In the genomic region with DNA sequence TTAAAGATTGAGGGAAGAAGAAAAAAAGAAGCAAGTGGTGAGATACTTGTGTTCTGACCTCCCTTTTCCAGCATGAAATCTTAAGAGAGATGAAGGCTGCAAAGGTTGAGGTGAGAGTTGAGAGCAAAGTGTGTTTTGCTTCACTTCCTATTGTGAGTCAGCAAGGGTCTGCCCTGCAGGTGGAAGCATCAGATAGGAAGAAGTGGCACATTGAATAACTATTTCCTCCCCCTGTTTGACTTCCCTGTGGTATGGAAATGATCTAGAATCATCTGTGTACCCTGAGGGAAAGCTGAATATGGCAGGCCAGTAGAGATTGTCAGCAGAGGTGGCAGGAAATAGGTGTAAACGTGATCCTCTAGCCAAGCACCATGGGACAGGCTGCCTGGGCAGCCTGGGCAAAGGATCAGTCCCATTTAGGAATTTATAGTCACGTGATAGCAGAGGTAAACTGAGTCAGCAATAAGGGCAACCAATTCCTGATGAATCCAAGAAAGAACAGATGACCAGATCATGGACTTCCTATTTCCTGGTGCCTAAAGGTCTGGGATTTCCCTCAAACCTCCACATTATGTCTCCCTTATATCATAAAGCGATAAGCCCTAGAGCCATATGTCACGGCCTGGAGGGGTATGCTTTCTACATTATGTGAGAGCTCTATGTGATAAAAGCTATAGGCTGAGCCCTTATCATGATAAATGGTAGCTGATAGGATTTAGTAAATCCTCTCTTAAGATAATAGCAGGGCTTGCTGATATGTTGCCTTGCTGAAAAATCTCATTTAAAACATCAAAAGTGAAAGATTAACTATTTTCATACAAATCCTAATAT, we compare ENCODE assay signal across 20 cellular contexts.
DNase-seq lines count a peak whose midpoint lies in the region; ATAC-seq, FAIRE-seq and TF ChIP-seq lines count a peak whose summit lies in the region.
"Had no signal": no experiment of that assay in that cellular context is flagged by ENCODE, and none has a peak within 500 bp of the region (broad histone marks: within the 10 kb centered on the region; RNA-seq: fewer than 3 reads in every experiment).

No MANE protein-coding gene starts in this region.

- H3K4me1 ChIP-seq in naive thymus-derived CD4-positive, alpha-beta T cell (ENCODE audit: control insufficient read depth in 2 of 2, insufficient read depth in 2 of 2, low read length in 2 of 2) = no peaks in the 10 kb centered on the region
- H3K4me1 ChIP-seq: BLaER1 treated with 17β-estradiol and CSF1 and Interleukin-3, amounts not matched to agents 10 nM and 100 nM; Peyer's patch had no signal

- H3K27ac Mint-ChIP-seq in naive thymus-derived CD4-positive, alpha-beta T cell = no peak overlapping the region

- CTCF ChIA-PET in naive thymus-derived CD4-positive, alpha-beta T cell (lab: Charles Lee) = no interaction called here

- peaks cover 0 to 6% (median 0%) of the 10 kb centered on the region in 5 donors for H3K36me3 Mint-ChIP-seq in naive thymus-derived CD4-positive, alpha-beta T cell

- no peak for ATAC-seq in naive thymus-derived CD4-positive, alpha-beta T cell
- ATAC-seq in GM21737 (IDR thresholded peaks at IDR 0.05; ENCODE audit: unreplicated experiment) = no peak

- POLR2A ChIA-PET in naive thymus-derived CD4-positive, alpha-beta T cell (lab: Charles Lee) = no interaction called here

- H3K4me1 Mint-ChIP-seq in naive thymus-derived CD4-positive, alpha-beta T cell = peaks cover 0 to 6% (median 0%) of the 10 kb centered on the region in 7 donors

- FAIRE-seq in D721Med (lab: Jason Lieb, UNC) (peak; percentile 97), frontal cortex (lab: Jason Lieb, UNC) (no peak)
- FAIRE-seq: H54 had no signal

- no peak overlapping the region for H3K27ac ChIP-seq in naive thymus-derived CD4-positive, alpha-beta T cell (ENCODE audit: low read depth, low read length)
- H3K27ac ChIP-seq: BLaER1 treated with 17β-estradiol and CSF1 and Interleukin-3, amounts not matched to agents 10 nM and 100 nM; Peyer's patch; SK-N-MC had no signal

- H3K4me3 Mint-ChIP-seq in naive thymus-derived CD4-positive, alpha-beta T cell = no peak overlapping the region
- H3K4me3 Mint-ChIP-seq: CD8-positive, alpha-beta memory T cell had no signal

- H3K4me3 ChIP-seq in naive thymus-derived CD4-positive, alpha-beta T cell (ENCODE audit: low read length) = no peak overlapping the region
- H3K4me3 ChIP-seq: BLaER1 treated with 17β-estradiol and CSF1 and Interleukin-3, amounts not matched to agents 10 nM and 100 nM; Peyer's patch; SK-N-MC had no signal

- H3K36me3 ChIP-seq in naive thymus-derived CD4-positive, alpha-beta T cell (ENCODE audit: control insufficient read depth in 2 of 3, insufficient read depth in 3 of 3, low read length in 3 of 3) = no peaks in the 10 kb centered on the region
- H3K36me3 ChIP-seq: BLaER1 treated with 17β-estradiol and CSF1 and Interleukin-3, amounts not matched to agents 10 nM and 100 nM; Peyer's patch had no signal

- H3K9me3 Mint-ChIP-seq in naive thymus-derived CD4-positive, alpha-beta T cell = peaks cover 4 to 16% (median 8%) of the 10 kb centered on the region in 11 donors

- H3K27me3 ChIP-seq in naive thymus-derived CD4-positive, alpha-beta T cell (ENCODE audit: control insufficient read depth in 2 of 2, insufficient read depth in 2 of 2, low read length in 2 of 2) = no peaks in the 10 kb centered on the region
- H3K27me3 ChIP-seq: BLaER1 treated with 17β-estradiol and CSF1 and Interleukin-3, amounts not matched to agents 10 nM and 100 nM; Peyer's patch had no signal

- no peak for TF ChIP-seq CTCF in D721Med (IDR thresholded peaks at IDR 0.05; ENCODE audit: insufficient read depth, missing control alignments)

- no peak for DNase-seq in D721Med (ENCODE audit: insufficient read length, low spot score)
- peak; percentile 54 for DNase-seq in NCI-H69 (lab: John Stamatoyannopoulos, UW)
- DNase-seq in amniotic epithelial cell (ENCODE audit: low read depth) = peak; percentile 7
- DNase-seq in kidney tubule cell (ENCODE audit: low spot score) = peak; percentile 46
- no peak for DNase-seq in naive thymus-derived CD4-positive, alpha-beta T cell
- DNase-seq in HCEC 1CT = no peak
- no peak for DNase-seq in frontal cortex (ENCODE audit: low spot score in 2 of 2)
- DNase-seq: CD8-positive, alpha-beta memory T cell; DMS 273 treated with DMSO at 0.1 percent for 48 hours; MV-4-11; NCI-H1417; NCI-H187 treated with DMSO at 0.1 percent for 48 hours; NCI-H345; NCI-H526 treated with DMSO at 0.1 percent for 48 hours; Peyer's patch; Right ventricle myocardium superior had no signal

- no peaks in the 10 kb centered on the region for H3K9me3 ChIP-seq in naive thymus-derived CD4-positive, alpha-beta T cell (ENCODE audit: control insufficient read depth in 2 of 3, low read length in 3 of 3)

- intact Hi-C loops in naive thymus-derived CD4-positive, alpha-beta T cell (cut with micrococcal nuclease) = no loop called here

- H3K27me3 Mint-ChIP-seq in naive thymus-derived CD4-positive, alpha-beta T cell = peaks cover 0 to 3% (median 0%) of the 10 kb centered on the region in 5 donors

Comparison
In these comparisons a context has a peak if more than half of its experiments do, and no peak if none do; other contexts are left out.
1. DNase-seq: peak in NCI-H69 (single experiment), amniotic epithelial cell (single experiment) and kidney tubule cell (single experiment); none in D721Med (single experiment), naive thymus-derived CD4-positive, alpha-beta T cell (0 of 9), HCEC 1CT (single experiment) and frontal cortex (0 of 2).